11 cellular contexts compared by ENCODE assay signal in the genomic region with DNA sequence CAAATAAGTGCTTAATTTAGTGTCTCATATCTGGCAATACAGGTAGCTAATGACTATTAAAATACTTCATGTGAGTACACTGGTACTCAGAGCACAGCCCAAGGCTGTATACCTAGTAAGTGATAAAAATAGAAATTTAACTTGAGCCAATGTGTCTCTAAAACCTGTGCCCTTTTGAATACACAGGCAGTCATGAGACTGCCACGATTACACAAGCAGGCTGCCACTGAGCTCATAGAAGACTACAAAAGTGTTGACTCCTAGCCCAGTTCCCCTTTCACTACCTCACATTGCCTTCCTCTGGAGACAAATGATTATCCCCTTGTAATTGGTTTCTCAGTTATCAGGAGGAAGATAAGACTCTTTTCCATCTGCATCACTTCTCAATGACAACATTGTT.
DNase-seq lines count a peak whose midpoint lies in the region; ATAC-seq and TF ChIP-seq lines count a peak whose summit lies in the region.
"Had no signal": no experiment of that assay in that cellular context is flagged by ENCODE, and none has a peak within 500 bp of the region (broad histone marks: within the 10 kb centered on the region; RNA-seq: fewer than 3 reads in every experiment).

No MANE protein-coding gene starts in this region.

- H3K4me1 ChIP-seq in OCI-LY3 (ENCODE audit: low read length), result peaks cover 10% of the 10 kb centered on the region

- H3K36me3 ChIP-seq in OCI-LY3 (replicated peaks; ENCODE audit: low read depth, low read length), result no peaks in the 10 kb centered on the region
- H3K36me3 ChIP-seq: ovary had no signal

- in situ Hi-C loops in G401 (cut with HindIII; ENCODE audit: low sequenced_read_pairs), result no loop called here

- no peak for ATAC-seq in HG03108 (IDR thresholded peaks at IDR 0.05; ENCODE audit: unreplicated experiment)
- ATAC-seq: WTC11 had no signal

- no peaks in the 10 kb centered on the region for H4K20me1 ChIP-seq in OCI-LY3 (ENCODE audit: insufficient read depth, low read length)

- H3K27ac ChIP-seq in OCI-LY3 (ENCODE audit: low read length), result no peak overlapping the region
- H3K27ac ChIP-seq: ovary had no signal

- H2AFZ ChIP-seq in OCI-LY3 (ENCODE audit: low read depth, low read length), result no peak overlapping the region

- no peaks in the 10 kb centered on the region for H3K9me3 ChIP-seq in OCI-LY3 (ENCODE audit: insufficient read depth, low read length)
- H3K9me3 ChIP-seq: ovary had no signal

- DNase-seq in G401 (ENCODE audit: low spot score) (peak; percentile 86), foreskin fibroblast (peak; percentile 66 to 79), retinal pigment epithelial cell (ENCODE audit: low read depth) (peak; percentile 65), NCI-H2227 (lab: John Stamatoyannopoulos, UW; ENCODE audit: unreplicated experiment) (no peak), GM19238 (ENCODE audit: insufficient read length, low spot score) (no peak)
- no peak for DNase-seq in activated CD4-positive, alpha-beta T cell treated with anti-CD3 and anti-CD28 coated beads for 1 hour
- DNase-seq: NCI-H2227 treated with DMSO at 0.1 percent for 48 hours, ovary had no signal

- H3K4me3 ChIP-seq in OCI-LY3 (ENCODE audit: low read length) (no peak overlapping the region), foreskin fibroblast (ENCODE audit: low read depth in 1 of 2, low read length in 2 of 2) (no peak overlapping the region), retinal pigment epithelial cell (ENCODE audit: low read length) (no peak overlapping the region)
- H3K4me3 ChIP-seq: ovary had no signal

- no peak overlapping the region for H3K9ac ChIP-seq in OCI-LY3 (ENCODE audit: low read length)

- no peaks in the 10 kb centered on the region for H3K79me2 ChIP-seq in OCI-LY3 (ENCODE audit: low read length)

- no peaks in the 10 kb centered on the region for H3K27me3 ChIP-seq in OCI-LY3 (ENCODE audit: low read depth, low read length)
- H3K27me3 ChIP-seq: ovary had no signal

- 0 out of 2 replicates have a peak overlapping the region, but pooled peaks have one; percentile 4 for H3K4me2 ChIP-seq in OCI-LY3 (ENCODE audit: low read length)

- TF ChIP-seq CTCF in OCI-LY3 (IDR thresholded peaks at IDR 0.05; ENCODE audit: low read depth, low read length) (no peak), foreskin fibroblast (IDR thresholded peaks at IDR 0.05; ENCODE audit: low read depth, low read length) (no peak), retinal pigment epithelial cell (conservative IDR thresholded peaks at IDR 0.05; ENCODE audit: low read depth, low read length) (no peak)

Comparison
In these comparisons a context has a peak if more than half of its experiments do, and no peak if none do; other contexts are left out.
1. DNase-seq: peak in G401 (single experiment), foreskin fibroblast (2 of 2) and retinal pigment epithelial cell (single experiment); none in NCI-H2227 (single experiment), GM19238 (single experiment) and activated CD4-positive, alpha-beta T cell treated with anti-CD3 and anti-CD28 coated beads for 1 hour (single experiment).